ENCODE assay signal across 8 cellular contexts in genomic region chr14:93115069-93115919, GRCh38. TPM values are rescaled to one million over a fixed set of nuclear protein-coding genes. Genes with fewer than 3 reads are reported as not detected.
A peak's percentile ranks its signal among the peaks of the same experiment; 100 is the strongest.
DNase-seq lines count a peak whose midpoint lies in the region; ATAC-seq, FAIRE-seq and TF ChIP-seq lines count a peak whose summit lies in the region.

No MANE protein-coding gene starts in this region.

- H3K27ac ChIP-seq in right cardiac atrium (ENCODE audit: low read length) (peak overlapping the region; percentile 100), rectal smooth muscle tissue (ENCODE audit: low read depth, low read length) (peak overlapping the region; percentile 89), vagina (peak overlapping the region; percentile 98)

- no peak for TF ChIP-seq POLR2A in GM12891 (IDR thresholded peaks at IDR 0.05; ENCODE audit: low read depth, low read length)
- peak in 1 of 2 donors; percentile 72 for TF ChIP-seq POLR2A in vagina (IDR thresholded peaks at IDR 0.05)

- H3K4me3 ChIP-seq in right cardiac atrium (ENCODE audit: low read length): peak overlapping the region; percentile 80
- H3K4me3 ChIP-seq in rectal smooth muscle tissue (ENCODE audit: low read length): peak overlapping the region; percentile 78
- peak overlapping the region; percentile 88 to 92 for H3K4me3 ChIP-seq in vagina

- H3K4me1 ChIP-seq in right cardiac atrium (ENCODE audit: control insufficient read depth, insufficient read depth, low read length) (peaks cover 7% of the 10 kb centered on the region), rectal smooth muscle tissue (ENCODE audit: control insufficient read depth, insufficient read depth, low read length) (peaks cover 10% of the 10 kb centered on the region), vagina (peaks cover 55% of the 10 kb centered on the region)

- FAIRE-seq in GM12891 (lab: Jason Lieb, UNC): peak; percentile 98

- H3K36me3 ChIP-seq in rectal smooth muscle tissue (ENCODE audit: control insufficient read depth, insufficient read depth, low read length) (no peaks in the 10 kb centered on the region), vagina (no peaks in the 10 kb centered on the region)

- H3K9me3 ChIP-seq in right cardiac atrium (ENCODE audit: control insufficient read depth, low read length) (no peaks in the 10 kb centered on the region), vagina (no peaks in the 10 kb centered on the region)

- DNase-seq in GM12891 (ENCODE audit: insufficient read length, low spot score) (peak; percentile 80), NCI-H1105 treated with DMSO at 0.1 percent for 48 hours (lab: John Stamatoyannopoulos, UW) (peak; percentile 87), T-helper 1 cell (peak; percentile 68 to 85 (median 76)), amniotic stem cell (lab: John Stamatoyannopoulos, UW) (peak; percentile 80), right cardiac atrium (peak; percentile 92 to 96 (median 96)), vagina (ENCODE audit: extremely low spot score in 2 of 2) (no peak)

- H3K9ac ChIP-seq in rectal smooth muscle tissue (ENCODE audit: low read length): peak overlapping the region; percentile 56

- ATAC-seq in HG02678 (IDR thresholded peaks at IDR 0.05; ENCODE audit: unreplicated experiment): peak; percentile 78
- peak; percentile 93 to 94 for ATAC-seq in right cardiac atrium

- under 1% methylated on average over 121 of the region's 121 CpGs for WGBS in right cardiac atrium

- TF ChIP-seq CTCF in vagina (IDR thresholded peaks at IDR 0.05): no peak

- H3K27me3 ChIP-seq in right cardiac atrium (ENCODE audit: control insufficient read depth, insufficient read depth): no peaks in the 10 kb centered on the region
- no peaks in the 10 kb centered on the region for H3K27me3 ChIP-seq in rectal smooth muscle tissue (ENCODE audit: control insufficient read depth, insufficient read depth, low read length)
- H3K27me3 ChIP-seq in vagina: no peaks in the 10 kb centered on the region

- intact Hi-C loops in right cardiac atrium (cut with DNase I) (loop anchor here in 1 of 4 donors (10.0 kb wide), 2 partner anchors 80 to 150 kb away; no protein-coding TSS in a partner anchor), vagina (cut with DNase I) (loop anchor here (10.0 kb wide), 1 partner anchor 70 kb away; no protein-coding TSS in a partner anchor)

TF ChIP-seq in GM12891, 5 proteins besides CTCF, POLR2A, EP300 and RAD21:
- no peak for TF ChIP-seq TAF1 (IDR thresholded peaks at IDR 0.05; ENCODE audit: low read depth, low read length)
- TF ChIP-seq PAX5 (IDR thresholded peaks at IDR 0.05; ENCODE audit: insufficient read depth, low read length, severe bottlenecking): no peak
- TF ChIP-seq POLR2AphosphoS5 (IDR thresholded peaks at IDR 0.05; ENCODE audit: low read depth, low read length): no peak
- TF ChIP-seq SPI1 (IDR thresholded peaks at IDR 0.05; ENCODE audit: low read depth, low read length): no peak
- no peak for TF ChIP-seq POU2F2 (IDR thresholded peaks at IDR 0.05; ENCODE audit: low read depth, low read length)
TF ChIP-seq in GM12891: peak in this region for 0.

RNA-seq across cellular contexts. Expression of gene ITPK1, which starts 0.4 kb away (rescaled TPM):
- 22.4 TPM for polyA plus RNA-seq in GM12891 (2012; ENCODE audit: low read depth, missing spikeins)
- total RNA-seq in right cardiac atrium (100 to 1,000 TPM; 113 to 135 (median 129) TPM), vagina (49.6 TPM)
- 78.2 TPM for polyA plus RNA-seq in right cardiac atrium

Comparison
In these comparisons a context has a peak if more than half of its experiments do, and no peak if none do; other contexts are left out.
1. DNase-seq: peak in GM12891 (single experiment), NCI-H1105 treated with DMSO at 0.1 percent for 48 hours (single experiment), T-helper 1 cell (5 of 5), amniotic stem cell (single experiment) and right cardiac atrium (3 of 3); none in vagina (0 of 2).
2. Peak in every context shown above with its lines, with median percentiles within 50 percentile points of each other: H3K27ac ChIP-seq and H3K4me3 ChIP-seq.